Comparison of ENCODE assay signal across 19 cellular contexts in the genomic region with DNA sequence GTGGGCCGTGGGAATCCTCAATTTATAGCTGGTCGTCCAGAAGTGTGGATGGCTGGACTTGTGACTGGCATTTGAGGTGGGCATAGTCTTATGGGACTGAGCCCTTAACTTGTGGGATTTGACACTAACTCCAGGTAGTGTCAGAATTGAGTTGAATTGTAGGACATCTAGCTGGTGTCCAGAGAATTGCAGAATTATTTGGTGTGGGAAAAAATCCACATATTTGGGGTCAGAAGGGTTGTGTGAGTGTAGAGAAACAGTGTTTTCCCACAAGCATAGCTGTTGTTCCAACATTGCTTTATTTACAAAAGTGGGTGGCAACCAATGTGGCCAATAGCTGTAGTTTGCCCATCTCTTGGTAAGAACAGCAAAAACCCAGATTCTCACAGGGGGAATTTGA.
DNase-seq lines count a peak whose midpoint lies in the region; ATAC-seq and TF ChIP-seq lines count a peak whose summit lies in the region.
"Had no signal": no experiment of that assay in that cellular context is flagged by ENCODE, and none has a peak within 500 bp of the region (broad histone marks: within the 10 kb centered on the region; RNA-seq: fewer than 3 reads in every experiment).

No MANE protein-coding gene starts in this region.

- no peaks in the 10 kb centered on the region for H3K36me3 ChIP-seq in BJ (ENCODE audit: control insufficient read depth, insufficient read depth, low read length)
- H3K36me3 ChIP-seq: thoracic aorta had no signal

- in situ Hi-C loops in astrocyte of the spinal cord (cut with HindIII; ENCODE audit: low sequenced_read_pairs): no loop called here

- H3K27me3 ChIP-seq in BJ (ENCODE audit: control insufficient read depth, insufficient read depth, low read length): no peaks in the 10 kb centered on the region

- DNase-seq in BJ (ENCODE audit: low read depth) (no peak), astrocyte of the spinal cord (ENCODE audit: low read depth, low spot score) (peak; percentile 37), iris pigment epithelial cell (ENCODE audit: low read depth) (peak; percentile 47), DMS114 treated with DMSO at 0.1 percent for 48 hours (lab: John Stamatoyannopoulos, UW; ENCODE audit: unreplicated experiment) (no peak), anterior cingulate cortex (lab: John Stamatoyannopoulos, UW) (no peak)
- no peak for DNase-seq in activated T-cell treated with anti-CD3 and anti-CD28 coated beads, Interleukin-2, amount 50 U/mL, for 48 hours
- DNase-seq: caudate nucleus; endodermal cell; KBM-7; natural killer cell; NCI-H1436 treated with DMSO at 0.1 percent for 48 hours; NCI-H345; OCI-M1; retina; stimulated activated CD4-positive, alpha-beta T cell treated with anti-CD3 and anti-CD28 coated beads, Interleukin-1b, Interleukin-23, amount 100 ng/mL, for 48 hours had no signal

- no peak for TF ChIP-seq EP300 in Ishikawa (IDR thresholded peaks at IDR 0.05; ENCODE audit: borderline replicate concordance)

- CTCF ChIA-PET in BJ (lab: Yijun Ruan, JAX): interaction anchor here (1.6 kb wide), 1 partner anchor 178 kb away, joined by 4 read pairs; no protein-coding TSS in a partner anchor

- POLR2A ChIA-PET in BJ (lab: Charles Lee): no interaction called here

- no peak for ATAC-seq in GM21367 (IDR thresholded peaks at IDR 0.05; ENCODE audit: unreplicated experiment)
- ATAC-seq: left lobe of liver, natural killer cell had no signal

- TF ChIP-seq CTCF in BJ (IDR thresholded peaks at IDR 0.05; ENCODE audit: insufficient read depth, low read depth, low read length) (0 out of 2 replicates have a peak, but pooled peaks have one; percentile 22), astrocyte of the spinal cord (IDR thresholded peaks at IDR 0.05; ENCODE audit: low read depth, low read length) (peak; percentile 20)

- H3K4me3 ChIP-seq in BJ (ENCODE audit: low read depth, low read length) (no peak overlapping the region), astrocyte of the spinal cord (ENCODE audit: low read depth, low read length) (no peak overlapping the region)
- H3K4me3 ChIP-seq: thoracic aorta had no signal

- peak; percentile 29; the same call in 1 of the 2 replicates for TF ChIP-seq RAD21 in Ishikawa (IDR thresholded peaks at IDR 0.05; ENCODE audit: low read depth)

TF ChIP-seq in Ishikawa, 13 proteins besides CTCF, POLR2A, EP300 and RAD21:
- TF ChIP-seq TEAD4 (IDR thresholded peaks at IDR 0.05): no peak
- TF ChIP-seq TCF12 (IDR thresholded peaks at IDR 0.05; ENCODE audit: low read depth): no peak
- TF ChIP-seq FOXM1 (IDR thresholded peaks at IDR 0.05; ENCODE audit: borderline replicate concordance, low read depth): no peak
- no peak for TF ChIP-seq USF1 (IDR thresholded peaks at IDR 0.05)
- TF ChIP-seq NFIC (IDR thresholded peaks at IDR 0.05): no peak
- TF ChIP-seq TAF1 (IDR thresholded peaks at IDR 0.05; ENCODE audit: low read depth): no peak
- no peak for TF ChIP-seq YY1 (IDR thresholded peaks at IDR 0.05; ENCODE audit: low read depth)
- no peak for TF ChIP-seq CEBPB (IDR thresholded peaks at IDR 0.05)
- no peak for TF ChIP-seq REST (IDR thresholded peaks at IDR 0.05; ENCODE audit: low read depth)
- TF ChIP-seq EGR1 (IDR thresholded peaks at IDR 0.05): no peak
- no peak for TF ChIP-seq ZBTB7A (IDR thresholded peaks at IDR 0.05; ENCODE audit: low read depth)
- no peak for TF ChIP-seq CREB1 (IDR thresholded peaks at IDR 0.05; ENCODE audit: low read depth)
- no peak for TF ChIP-seq MAX (IDR thresholded peaks at IDR 0.05)

Comparison
In these comparisons a context has a peak if more than half of its experiments do, and no peak if none do; other contexts are left out.
1. DNase-seq: peak in astrocyte of the spinal cord (single experiment) and iris pigment epithelial cell (single experiment); none in BJ (single experiment), DMS114 treated with DMSO at 0.1 percent for 48 hours (single experiment), anterior cingulate cortex (0 of 58) and activated T-cell treated with anti-CD3 and anti-CD28 coated beads, Interleukin-2, amount 50 U/mL, for 48 hours (0 of 2).